Comparison of ENCODE assay signal across 19 cellular contexts in genomic region chr1:230907472-230908205, GRCh38.
"Had no signal": no experiment of that assay in that cellular context is flagged by ENCODE, and none has a peak within 500 bp of the region (broad histone marks: within the 10 kb centered on the region; RNA-seq: fewer than 3 reads in every experiment).

No MANE protein-coding gene starts in this region.

- H3K9me3 Mint-ChIP-seq: activated naive CD4-positive, alpha-beta T cell treated with anti-CD3 and anti-CD28 coated beads, Interleukin-2, amount 50 U/mL, for 72 hours; activated T-cell treated with anti-CD3 and anti-CD28 coated beads, Interleukin-2, amount 50 U/mL, for 72 hours; dendritic cell treated with granulocyte-macrophage colony-stimulating factor and Interleukin-4, amounts not matched to agents 40 ng/mL and 50 ng/mL, for 4 days; effector memory CD8-positive, alpha-beta T cell; natural killer cell treated with Interleukin-12 subunit alpha and Interleukin-12 subunit beta and Interleukin-15 and Interleukin-18, amount 100 ng/mL, for 72 hours; stimulated activated naive B cell treated with anti-CD40 and anti-IgM and Interleukin-4, amounts not matched to agents 10 μg/mL and 1 μg/mL and 100 μg/mL, for 72 hours; T-helper 1 cell treated with Interleukin-12 subunit alpha and Interleukin-12 subunit beta and Interleukin-4 antibody, amounts not matched to agents 30 μg/mL and 1 μg/mL, for 36 hours had no signal

- H3K4me3 ChIP-seq: adrenal gland, left ventricle myocardium inferior, tibial nerve, vagina had no signal

- ATAC-seq: activated naive CD4-positive, alpha-beta T cell treated with anti-CD3 and anti-CD28 coated beads, Interleukin-2, amount 50 U/mL, for 72 hours; activated T-cell treated with anti-CD3 and anti-CD28 coated beads, Interleukin-2, amount 50 U/mL, for 72 hours; effector memory CD8-positive, alpha-beta T cell; natural killer cell treated with Interleukin-12 subunit alpha and Interleukin-12 subunit beta and Interleukin-15 and Interleukin-18, amount 100 ng/mL, for 72 hours; stimulated activated naive B cell treated with anti-CD40 and anti-IgM and Interleukin-4, amounts not matched to agents 10 μg/mL and 1 μg/mL and 100 μg/mL, for 72 hours had no signal

- DNase-seq: activated CD4-positive, alpha-beta T cell treated with anti-CD3 and anti-CD28 coated beads, Interleukin-2, amount 50 U/mL, for 1 hour; activated CD4-positive, CD25-positive, alpha-beta regulatory T cell treated with anti-CD3 and anti-CD28 coated beads, Interleukin-2, amount 50 U/mL, for 72 hours; activated CD8-positive, alpha-beta memory T cell treated with anti-CD3 and anti-CD28 coated beads, Interleukin-2, amount 50 U/mL, for 4 hours; activated effector memory CD4-positive, alpha-beta T cell treated with anti-CD3 and anti-CD28 coated beads, Interleukin-2, amount 50 U/mL, for 16 hours; activated T-cell treated with anti-CD3 and anti-CD28 coated beads, Interleukin-2, amount 50 U/mL, for 72 hours; adrenal gland; effector memory CD8-positive, alpha-beta T cell; foreskin melanocyte; left ventricle myocardium inferior; mesendoderm; occipital lobe; retina; stimulated activated naive B cell treated with anti-CD40 and anti-IgM and Interleukin-4, amounts not matched to agents 10 μg/mL and 1 μg/mL and 100 μg/mL, for 72 hours had no signal

- H3K4me1 ChIP-seq: adrenal gland had no signal

- H3K27me3 Mint-ChIP-seq: dendritic cell treated with granulocyte-macrophage colony-stimulating factor and Interleukin-4, amounts not matched to agents 40 ng/mL and 50 ng/mL, for 4 days; effector memory CD8-positive, alpha-beta T cell; natural killer cell treated with Interleukin-12 subunit alpha and Interleukin-12 subunit beta and Interleukin-15 and Interleukin-18, amount 100 ng/mL, for 72 hours; stimulated activated naive B cell treated with anti-CD40 and anti-IgM and Interleukin-4, amounts not matched to agents 10 μg/mL and 1 μg/mL and 100 μg/mL, for 72 hours had no signal

- H3K4me1 Mint-ChIP-seq: stimulated activated naive B cell treated with anti-CD40 and anti-IgM and Interleukin-4, amounts not matched to agents 10 μg/mL and 1 μg/mL and 100 μg/mL, for 72 hours had no signal

- H3K27me3 ChIP-seq: adrenal gland, tibial nerve, vagina had no signal

- H3K27ac Mint-ChIP-seq: activated naive CD4-positive, alpha-beta T cell treated with anti-CD3 and anti-CD28 coated beads, Interleukin-2, amount 50 U/mL, for 72 hours; activated T-cell treated with anti-CD3 and anti-CD28 coated beads, Interleukin-2, amount 50 U/mL, for 72 hours; dendritic cell treated with granulocyte-macrophage colony-stimulating factor and Interleukin-4, amounts not matched to agents 40 ng/mL and 50 ng/mL, for 4 days; effector memory CD8-positive, alpha-beta T cell; natural killer cell treated with Interleukin-12 subunit alpha and Interleukin-12 subunit beta and Interleukin-15 and Interleukin-18, amount 100 ng/mL, for 72 hours; stimulated activated naive B cell treated with anti-CD40 and anti-IgM and Interleukin-4, amounts not matched to agents 10 μg/mL and 1 μg/mL and 100 μg/mL, for 72 hours; T-helper 1 cell treated with Interleukin-12 subunit alpha and Interleukin-12 subunit beta and Interleukin-4 antibody, amounts not matched to agents 30 μg/mL and 1 μg/mL, for 36 hours had no signal

- H3K4me3 Mint-ChIP-seq: activated T-cell treated with anti-CD3 and anti-CD28 coated beads, Interleukin-2, amount 50 U/mL, for 72 hours; dendritic cell treated with granulocyte-macrophage colony-stimulating factor and Interleukin-4, amounts not matched to agents 40 ng/mL and 50 ng/mL, for 4 days; effector memory CD8-positive, alpha-beta T cell; natural killer cell treated with Interleukin-12 subunit alpha and Interleukin-12 subunit beta and Interleukin-15 and Interleukin-18, amount 100 ng/mL, for 72 hours; stimulated activated naive B cell treated with anti-CD40 and anti-IgM and Interleukin-4, amounts not matched to agents 10 μg/mL and 1 μg/mL and 100 μg/mL, for 72 hours; T-helper 1 cell treated with Interleukin-12 subunit alpha and Interleukin-12 subunit beta and Interleukin-4 antibody, amounts not matched to agents 30 μg/mL and 1 μg/mL, for 36 hours had no signal

- H3K9me3 ChIP-seq: adrenal gland, left ventricle myocardium inferior, tibial nerve, vagina had no signal

- H3K27ac ChIP-seq: adrenal gland, left ventricle myocardium inferior, vagina had no signal
